ENCODE assay signal across 15 cellular contexts in genomic region chr4:41385486-41385885, GRCh38.
"Had no signal": no experiment of that assay in that cellular context is flagged by ENCODE, and none has a peak within 500 bp of the region (broad histone marks: within the 10 kb centered on the region; RNA-seq: fewer than 3 reads in every experiment).

No MANE protein-coding gene starts in this region.

- H3K36me3 ChIP-seq: esophagus muscularis mucosa, left lung, lower lobe of right lung, neutrophil had no signal

- H3K36me3 Mint-ChIP-seq: immature natural killer cell; naive thymus-derived CD8-positive, alpha-beta T cell; stimulated activated naive B cell treated with anti-CD40 and anti-IgM and Interleukin-4, amounts not matched to agents 10 μg/mL and 1 μg/mL and 100 μg/mL, for 72 hours had no signal

- H3K9me3 ChIP-seq: esophagus muscularis mucosa, left lung, lower lobe of right lung, neutrophil, psoas muscle had no signal

- H3K27ac Mint-ChIP-seq: dendritic cell treated with granulocyte-macrophage colony-stimulating factor and Interleukin-4, amounts not matched to agents 40 ng/mL and 50 ng/mL, for 4 days; immature natural killer cell; naive thymus-derived CD8-positive, alpha-beta T cell; stimulated activated naive B cell treated with anti-CD40 and anti-IgM and Interleukin-4, amounts not matched to agents 10 μg/mL and 1 μg/mL and 100 μg/mL, for 72 hours; stimulated activated naive CD8-positive, alpha-beta T cell treated with anti-CD3 and anti-CD28 coated beads, Interleukin-15, amount 100 ng/mL, for 72 hours had no signal

- H3K27me3 Mint-ChIP-seq: stimulated activated naive CD8-positive, alpha-beta T cell treated with anti-CD3 and anti-CD28 coated beads, Interleukin-15, amount 100 ng/mL, for 72 hours had no signal

- H3K4me3 Mint-ChIP-seq: dendritic cell treated with granulocyte-macrophage colony-stimulating factor and Interleukin-4, amounts not matched to agents 40 ng/mL and 50 ng/mL, for 4 days; immature natural killer cell; naive thymus-derived CD8-positive, alpha-beta T cell; stimulated activated naive B cell treated with anti-CD40 and anti-IgM and Interleukin-4, amounts not matched to agents 10 μg/mL and 1 μg/mL and 100 μg/mL, for 72 hours; stimulated activated naive CD8-positive, alpha-beta T cell treated with anti-CD3 and anti-CD28 coated beads, Interleukin-15, amount 100 ng/mL, for 72 hours had no signal

- DNase-seq: effector CD8-positive, alpha-beta T cell; immature natural killer cell; mesenchymal stem cell; naive thymus-derived CD8-positive, alpha-beta T cell; stimulated activated CD4-positive, alpha-beta T cell treated with anti-CD3 and anti-CD28 coated beads, Interleukin-2, amount 100 ng/mL, for 24 hours; stimulated activated CD4-positive, alpha-beta T cell treated with anti-CD3 and anti-CD28 coated beads, Interleukin-4, amount 100 ng/mL, for 4 hours; stimulated activated naive B cell treated with anti-CD40 and anti-IgM and Interleukin-4, amounts not matched to agents 10 μg/mL and 1 μg/mL and 100 μg/mL, for 72 hours; stimulated activated naive CD8-positive, alpha-beta T cell treated with anti-CD3 and anti-CD28 coated beads, Interleukin-15, amount 100 ng/mL, for 72 hours had no signal

- ATAC-seq: naive thymus-derived CD8-positive, alpha-beta T cell; psoas muscle; stimulated activated naive B cell treated with anti-CD40 and anti-IgM and Interleukin-4, amounts not matched to agents 10 μg/mL and 1 μg/mL and 100 μg/mL, for 72 hours; stimulated activated naive CD8-positive, alpha-beta T cell treated with anti-CD3 and anti-CD28 coated beads, Interleukin-15, amount 100 ng/mL, for 72 hours had no signal

- H3K9me3 Mint-ChIP-seq: dendritic cell treated with granulocyte-macrophage colony-stimulating factor and Interleukin-4, amounts not matched to agents 40 ng/mL and 50 ng/mL, for 4 days; stimulated activated naive CD8-positive, alpha-beta T cell treated with anti-CD3 and anti-CD28 coated beads, Interleukin-15, amount 100 ng/mL, for 72 hours had no signal

- H3K27me3 ChIP-seq: esophagus muscularis mucosa, left lung, neutrophil had no signal

- H3K4me1 Mint-ChIP-seq: immature natural killer cell; naive thymus-derived CD8-positive, alpha-beta T cell; stimulated activated naive CD8-positive, alpha-beta T cell treated with anti-CD3 and anti-CD28 coated beads, Interleukin-15, amount 100 ng/mL, for 72 hours had no signal

- H3K4me3 ChIP-seq: esophagus muscularis mucosa, left lung, lower lobe of right lung, psoas muscle had no signal

- H3K27ac ChIP-seq: epithelial cell of prostate, esophagus muscularis mucosa, left lung, lower lobe of right lung, neutrophil, psoas muscle had no signal
